1 cellular context compared by ENCODE assay signal in the genomic region with DNA sequence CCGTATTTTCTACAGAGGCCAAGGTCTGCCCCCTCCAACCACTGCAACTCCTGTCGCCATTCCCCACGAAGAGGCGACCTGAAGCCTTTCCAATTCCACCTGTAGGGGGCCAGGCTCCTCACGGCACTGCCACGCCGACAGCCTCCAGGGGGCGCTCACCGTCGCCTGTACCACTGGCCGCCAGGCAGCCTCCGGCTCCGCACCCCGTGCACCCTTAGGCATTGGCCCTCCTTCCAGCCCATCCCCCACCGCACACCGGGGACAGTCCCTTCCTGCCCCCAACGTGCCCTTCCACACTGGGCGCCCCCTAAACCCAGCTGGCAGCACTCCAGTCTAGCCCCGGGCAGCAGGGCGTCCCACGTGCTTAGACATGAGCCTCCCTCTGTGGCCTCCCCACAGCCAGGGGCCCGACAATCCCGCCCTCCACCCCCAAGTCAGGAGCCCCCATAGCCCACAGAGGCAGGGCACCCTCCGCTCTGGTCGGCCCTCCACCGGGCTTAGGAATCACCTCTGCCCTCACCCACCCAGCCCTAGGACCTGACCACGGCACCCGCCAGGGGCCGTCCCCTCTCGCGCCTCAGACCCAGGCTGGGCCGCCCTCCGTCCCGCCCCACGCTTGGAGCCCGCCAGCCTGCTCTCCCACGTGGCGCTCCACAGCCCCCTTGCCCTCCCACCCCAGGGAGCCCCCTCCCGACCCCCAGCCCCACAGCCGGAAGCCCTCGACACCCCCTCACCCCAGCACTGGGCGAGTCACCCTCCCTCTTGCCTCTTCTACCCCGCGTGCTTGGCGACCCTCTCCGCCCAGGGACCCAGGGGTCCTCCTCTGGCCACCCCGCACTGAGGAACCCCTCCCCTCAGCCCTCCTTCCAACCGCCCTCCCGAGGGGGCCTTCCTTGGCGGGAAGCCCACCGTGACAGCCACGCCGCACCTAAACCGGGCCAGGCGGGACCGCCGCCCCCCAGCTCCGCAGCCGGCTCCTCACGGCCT.
TF ChIP-seq lines count a peak whose summit lies in the region.

No MANE protein-coding gene starts in this region.

TF ChIP-seq in SK-N-SH, 30 proteins besides CTCF, POLR2A, EP300 and RAD21 (continued from another document):
- TF ChIP-seq, protein P1, sequence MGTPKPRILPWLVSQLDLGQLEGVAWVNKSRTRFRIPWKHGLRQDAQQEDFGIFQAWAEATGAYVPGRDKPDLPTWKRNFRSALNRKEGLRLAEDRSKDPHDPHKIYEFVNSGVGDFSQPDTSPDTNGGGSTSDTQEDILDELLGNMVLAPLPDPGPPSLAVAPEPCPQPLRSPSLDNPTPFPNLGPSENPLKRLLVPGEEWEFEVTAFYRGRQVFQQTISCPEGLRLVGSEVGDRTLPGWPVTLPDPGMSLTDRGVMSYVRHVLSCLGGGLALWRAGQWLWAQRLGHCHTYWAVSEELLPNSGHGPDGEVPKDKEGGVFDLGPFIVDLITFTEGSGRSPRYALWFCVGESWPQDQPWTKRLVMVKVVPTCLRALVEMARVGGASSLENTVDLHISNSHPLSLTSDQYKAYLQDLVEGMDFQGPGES (IDR thresholded peaks at IDR 0.05; ENCODE audit: low read depth, low read length), result no peak
- no peak for TF ChIP-seq MEF2A (IDR thresholded peaks at IDR 0.05; ENCODE audit: borderline replicate concordance, low read depth)
- no peak for TF ChIP-seq GATA2 (CRISPR knock-in tag; IDR thresholded peaks at IDR 0.05)
- TF ChIP-seq, protein P2, sequence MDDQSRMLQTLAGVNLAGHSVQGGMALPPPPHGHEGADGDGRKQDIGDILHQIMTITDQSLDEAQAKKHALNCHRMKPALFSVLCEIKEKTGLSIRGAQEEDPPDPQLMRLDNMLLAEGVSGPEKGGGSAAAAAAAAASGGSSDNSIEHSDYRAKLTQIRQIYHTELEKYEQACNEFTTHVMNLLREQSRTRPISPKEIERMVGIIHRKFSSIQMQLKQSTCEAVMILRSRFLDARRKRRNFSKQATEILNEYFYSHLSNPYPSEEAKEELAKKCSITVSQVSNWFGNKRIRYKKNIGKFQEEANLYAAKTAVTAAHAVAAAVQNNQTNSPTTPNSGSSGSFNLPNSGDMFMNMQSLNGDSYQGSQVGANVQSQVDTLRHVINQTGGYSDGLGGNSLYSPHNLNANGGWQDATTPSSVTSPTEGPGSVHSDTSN (IDR thresholded peaks at IDR 0.05), result no peak
- TF ChIP-seq RFX5 (IDR thresholded peaks at IDR 0.05; ENCODE audit: low read length), result no peak
TF ChIP-seq in SK-N-SH: peak in this region for 1.
